In genomic region chr12:54331-54730, GRCh38 we compare ENCODE assay signal across 29 cellular contexts. TPM values are rescaled to one million over a fixed set of nuclear protein-coding genes. Genes with fewer than 3 reads are reported as not detected.
"Had no signal": no experiment of that assay in that cellular context is flagged by ENCODE, and none has a peak within 500 bp of the region (broad histone marks: within the 10 kb centered on the region; RNA-seq: fewer than 3 reads in every experiment).

No MANE protein-coding gene starts in this region.

- H3K27ac ChIP-seq: colonic mucosa, esophagus squamous epithelium, heart right ventricle, lower lobe of right lung, pancreas, right lobe of liver, stomach, thyroid gland, vagina had no signal

- FAIRE-seq: endometrium, keratinocyte, pancreas, small intestine had no signal

- H3K36me3 ChIP-seq: colonic mucosa, esophagus squamous epithelium, heart right ventricle, lower lobe of right lung, pancreas, right lobe of liver, stomach, thyroid gland, vagina had no signal

- DNase-seq: colonic mucosa; effector memory CD4-positive, alpha-beta T cell; erythroblast; esophagus squamous epithelium; foreskin melanocyte; glutamatergic neuron; heart right ventricle; hippocampal formation; immature natural killer cell; left ventricle myocardium superior; lower lobe of right lung; naive thymus-derived CD8-positive, alpha-beta T cell; nephron progenitor cell; nucleus accumbens; retina; right lobe of liver; small intestine; stimulated activated CD4-positive, alpha-beta T cell treated with anti-CD3 and anti-CD28 coated beads, Interleukin-15, amount 100 ng/mL, for 24 hours; stimulated activated CD4-positive, alpha-beta T cell treated with anti-CD3 and anti-CD28 coated beads, Interleukin-2, amount 100 ng/mL, for 48 hours; stimulated activated naive CD4-positive, alpha-beta T cell; stomach; thyroid gland; trophoblast cell had no signal

- H3K4me3 ChIP-seq: colonic mucosa, esophagus squamous epithelium, heart right ventricle, lower lobe of right lung, pancreas, right lobe of liver, stomach, thyroid gland, vagina had no signal

- H3K4me1 ChIP-seq: colonic mucosa, esophagus squamous epithelium, heart right ventricle, lower lobe of right lung, pancreas, right lobe of liver, thyroid gland, vagina had no signal

- H3K9me3 ChIP-seq: colonic mucosa, lower lobe of right lung, pancreas, right lobe of liver, thyroid gland, vagina had no signal

- H3K27me3 ChIP-seq: colonic mucosa, thyroid gland, vagina had no signal

- ATAC-seq: left ventricle myocardium superior; naive thymus-derived CD8-positive, alpha-beta T cell had no signal

RNA-seq across cellular contexts. Expression of gene IQSEC3, which starts 12.2 kb away (rescaled TPM):
- total RNA-seq: myocyte, pulmonary artery endothelial cell had no signal
- polyA plus RNA-seq: keratinocyte had no signal
